In genomic region chr18:63197246-63197791, GRCh38 we compare ENCODE assay signal across 12 cellular contexts.
DNase-seq lines count a peak whose midpoint lies in the region; ATAC-seq, FAIRE-seq and TF ChIP-seq lines count a peak whose summit lies in the region.
"Had no signal": no experiment of that assay in that cellular context is flagged by ENCODE, and none has a peak within 500 bp of the region (broad histone marks: within the 10 kb centered on the region; RNA-seq: fewer than 3 reads in every experiment).

No MANE protein-coding gene starts in this region.

- DNase-seq in activated CD4-positive, alpha-beta T cell treated with anti-CD3 and anti-CD28 coated beads for 36 hours: peak; percentile 47
- no peak for DNase-seq in activated CD4-positive, alpha-beta T cell treated with anti-CD3 and anti-CD28 coated beads for 48 hours
- DNase-seq in GM19239 (ENCODE audit: insufficient read length, low spot score) (no peak), SKM-1 treated with dmso at 0.1 percent for 144 hours (lab: John Stamatoyannopoulos, UW; ENCODE audit: unreplicated experiment) (peak; percentile 36), psoas muscle (no peak), SW 1271 (lab: John Stamatoyannopoulos, UW) (no peak), tibial nerve (ENCODE audit: low spot score in 2 of 2) (no peak), NCI-H2029 (lab: John Stamatoyannopoulos, UW) (no peak)
- DNase-seq: NCI-H1105 treated with DMSO at 0.1 percent for 48 hours, posterior cingulate gyrus had no signal

- peaks cover 49% of the 10 kb centered on the region for H3K4me1 ChIP-seq in psoas muscle
- peaks cover 0 to 41% (median 17%) of the 10 kb centered on the region in 4 donors for H3K4me1 ChIP-seq in tibial nerve

- no peaks in the 10 kb centered on the region for H3K9me3 Mint-ChIP-seq in activated CD4-positive, alpha-beta T cell treated with anti-CD3 and anti-CD28 coated beads for 36 hours (ENCODE audit: low read depth)
- H3K9me3 Mint-ChIP-seq: brain had no signal

- H3K9me3 ChIP-seq in psoas muscle: no peaks in the 10 kb centered on the region
- H3K9me3 ChIP-seq in tibial nerve: no peaks in the 10 kb centered on the region

- H3K27me3 ChIP-seq in psoas muscle (ENCODE audit: insufficient read depth in 3 of 3, low read length in 2 of 3) (no peaks in the 10 kb centered on the region), tibial nerve (no peaks in the 10 kb centered on the region)

- H3K4me3 ChIP-seq in psoas muscle: no peak overlapping the region
- H3K4me3 ChIP-seq in tibial nerve: no peak overlapping the region
- H3K4me3 ChIP-seq: lung had no signal

- peak; percentile 73 for FAIRE-seq in GM19239 (lab: Jason Lieb, UNC)

- H3K27me3 Mint-ChIP-seq in activated CD4-positive, alpha-beta T cell treated with anti-CD3 and anti-CD28 coated beads for 36 hours: no peaks in the 10 kb centered on the region
- H3K27me3 Mint-ChIP-seq: brain had no signal

- intact Hi-C loops in activated CD4-positive, alpha-beta T cell treated with anti-CD3 and anti-CD28 coated beads for 36 hours (cut with DNase I, micrococcal nuclease): loop anchor here in 1 of 2 experiments (2.0 to 5.0 kb wide), 2 partner anchors 37 to 120 kb away; partner anchors contain the start of gene BCL2
- intact Hi-C loops in psoas muscle (cut with DNase I): loop anchor here in 1 of 2 donors (5.0 kb wide), 1 partner anchor 40 kb away; no protein-coding TSS in a partner anchor

- POLR2A ChIA-PET in activated CD4-positive, alpha-beta T cell treated with anti-CD3 and anti-CD28 coated beads for 36 hours (lab: Charles Lee): interaction anchor here (0.8 to 1.1 kb wide), 2 partner anchors 36 to 40 kb away, joined by 3 read pairs; no protein-coding TSS in a partner anchor

- CTCF ChIA-PET in activated CD4-positive, alpha-beta T cell treated with anti-CD3 and anti-CD28 coated beads for 36 hours (lab: Charles Lee): interaction anchor here (0.5 to 2.5 kb wide), 14 partner anchors 8 to 168 kb away, joined by 3 to 9 read pairs (median 4); no protein-coding TSS in a partner anchor

- no peak for TF ChIP-seq EP300 in tibial nerve (IDR thresholded peaks at IDR 0.05)

- TF ChIP-seq POLR2A in tibial nerve (IDR thresholded peaks at IDR 0.05): no peak

- peaks cover 14% of the 10 kb centered on the region for H3K36me3 Mint-ChIP-seq in activated CD4-positive, alpha-beta T cell treated with anti-CD3 and anti-CD28 coated beads for 36 hours (ENCODE audit: low read depth)
- H3K36me3 Mint-ChIP-seq: brain had no signal

- WGBS in psoas muscle, 3 donors: 25 to 39% (median 28%) methylated on average over 8 of the region's 8 CpGs
- 40 to 41% methylated on average over 8 of the region's 8 CpGs for WGBS in tibial nerve, 2 donors

- no peaks in the 10 kb centered on the region for H3K36me3 ChIP-seq in psoas muscle (ENCODE audit: insufficient read depth in 1 of 2, low read depth in 1 of 2)
- no peaks in the 10 kb centered on the region for H3K36me3 ChIP-seq in tibial nerve

- peak; percentile 31 for ATAC-seq in activated CD4-positive, alpha-beta T cell treated with anti-CD3 and anti-CD28 coated beads for 36 hours
- peak in 1 of 4 donors; percentile 16 for ATAC-seq in psoas muscle

- TF ChIP-seq CTCF in psoas muscle (IDR thresholded peaks at IDR 0.05): no peak
- TF ChIP-seq CTCF in tibial nerve (IDR thresholded peaks at IDR 0.05): no peak

- no peak overlapping the region for H3K27ac Mint-ChIP-seq in activated CD4-positive, alpha-beta T cell treated with anti-CD3 and anti-CD28 coated beads for 36 hours
- H3K27ac Mint-ChIP-seq: brain had no signal

- H3K27ac ChIP-seq in psoas muscle (peak overlapping the region; percentile 47), tibial nerve (no peak overlapping the region)

- no peak overlapping the region for H3K4me3 Mint-ChIP-seq in activated CD4-positive, alpha-beta T cell treated with anti-CD3 and anti-CD28 coated beads for 36 hours
- H3K4me3 Mint-ChIP-seq: brain had no signal

- H3K4me1 Mint-ChIP-seq in activated CD4-positive, alpha-beta T cell treated with anti-CD3 and anti-CD28 coated beads for 36 hours: peaks cover 35% of the 10 kb centered on the region

Comparison
In these comparisons a context has a peak if more than half of its experiments do, and no peak if none do; other contexts are left out.
1. DNase-seq: peak in activated CD4-positive, alpha-beta T cell treated with anti-CD3 and anti-CD28 coated beads for 36 hours (single experiment) and SKM-1 treated with dmso at 0.1 percent for 144 hours (single experiment); none in activated CD4-positive, alpha-beta T cell treated with anti-CD3 and anti-CD28 coated beads for 48 hours (single experiment), GM19239 (single experiment), psoas muscle (0 of 2), SW 1271 (0 of 2), tibial nerve (0 of 2) and NCI-H2029 (single experiment).